Comparison of ENCODE assay signal across 9 cellular contexts in the genomic region with DNA sequence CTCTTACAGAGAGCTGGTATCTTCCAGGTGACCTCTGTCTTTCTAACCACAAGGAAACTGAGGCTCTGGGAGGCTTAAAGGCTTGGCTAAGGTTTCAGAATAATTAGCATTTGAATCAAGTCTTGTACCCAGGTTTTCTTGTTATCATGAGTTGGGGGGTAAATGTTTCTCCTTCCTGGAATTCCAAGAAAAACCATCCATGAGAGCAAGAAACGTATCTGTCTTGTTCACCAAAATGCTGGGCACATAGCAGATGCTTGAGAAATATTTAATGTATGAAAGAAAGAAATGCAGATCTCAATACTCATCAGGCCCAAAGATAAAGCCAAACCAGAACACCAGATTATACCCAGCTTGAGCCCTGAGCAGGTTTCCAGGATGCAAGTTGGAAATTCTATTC.
"Had no signal": no experiment of that assay in that cellular context is flagged by ENCODE, and none has a peak within 500 bp of the region (broad histone marks: within the 10 kb centered on the region; RNA-seq: fewer than 3 reads in every experiment).

No MANE protein-coding gene starts in this region.

- H3K4me1 Mint-ChIP-seq: IgD-negative memory B cell had no signal

- H2AFZ ChIP-seq: GM23248 had no signal

- H3K4me3 Mint-ChIP-seq: H9, IgD-negative memory B cell had no signal

- H3K27ac ChIP-seq: GM23248, HL-60 had no signal

- H3K9me3 Mint-ChIP-seq: H9 had no signal

- DNase-seq: GM23248, H9, HCEC 1CT, KBM-7 had no signal

- H3K9ac ChIP-seq: GM23248 had no signal

- ATAC-seq: HepG2 had no signal

- H3K27ac Mint-ChIP-seq: H9, IgD-negative memory B cell had no signal

- H3K4me3 ChIP-seq: GM23248 had no signal

- H3K36me3 Mint-ChIP-seq: IgD-negative memory B cell had no signal

- FAIRE-seq: H1, H54, HepG2 had no signal
